Comparison of ENCODE assay signal across 8 cellular contexts in genomic region chr4:9703391-9703790, GRCh38.
A peak's percentile ranks its signal among the peaks of the same experiment; 100 is the strongest.
DNase-seq lines count a peak whose midpoint lies in the region; ATAC-seq, FAIRE-seq and TF ChIP-seq lines count a peak whose summit lies in the region.

No MANE protein-coding gene starts in this region.

- 25% methylated on average over 11 of the region's 11 CpGs for WGBS in hepatocyte (ENCODE audit: low lambda C conversion rate, missing lambda C conversion rate)

- H3K27me3 ChIP-seq in hepatocyte: no peaks in the 10 kb centered on the region

- no peaks in the 10 kb centered on the region for H3K9me3 ChIP-seq in hepatocyte (ENCODE audit: low read depth)

- no peaks in the 10 kb centered on the region for H3K79me2 ChIP-seq in hepatocyte

- no peaks in the 10 kb centered on the region for H3K36me3 ChIP-seq in hepatocyte (replicated peaks; ENCODE audit: insufficient read depth, low read depth)

- H3K4me3 ChIP-seq in hepatocyte: no peak overlapping the region

- TF ChIP-seq CTCF in hepatocyte (IDR thresholded peaks at IDR 0.05; ENCODE audit: poor library complexity): peak; percentile 64

- H3K27ac ChIP-seq in hepatocyte: no peak overlapping the region

- TF ChIP-seq EP300 in Ishikawa (IDR thresholded peaks at IDR 0.05; ENCODE audit: borderline replicate concordance): no peak

- no peaks in the 10 kb centered on the region for H4K20me1 ChIP-seq in hepatocyte (ENCODE audit: insufficient read depth, poor library complexity, severe bottlenecking)

- H2AFZ ChIP-seq in hepatocyte: no peak overlapping the region

- no peak overlapping the region for H3K4me2 ChIP-seq in hepatocyte

- FAIRE-seq in RCC 7860 (lab: Jason Lieb, UNC): no peak

- H3K9me2 ChIP-seq in hepatocyte (replicated peaks; ENCODE audit: insufficient read depth): no peaks in the 10 kb centered on the region

- no peaks in the 10 kb centered on the region for H3K4me1 ChIP-seq in hepatocyte (ENCODE audit: insufficient read depth)

- peak; percentile 74 for TF ChIP-seq RAD21 in Ishikawa (IDR thresholded peaks at IDR 0.05; ENCODE audit: low read depth)

- peak; percentile 39 for DNase-seq in DMS153 (lab: John Stamatoyannopoulos, UW)
- DNase-seq in RCC 7860 (ENCODE audit: low spot score): peak; percentile 21
- peak; percentile 9 to 49 (median 35) for DNase-seq in activated naive CD4-positive, alpha-beta T cell (lab: John Stamatoyannopoulos, UW)
- DNase-seq in hepatocyte (ENCODE audit: low spot score): peak; percentile 64
- DNase-seq in stimulated activated CD4-positive, alpha-beta T cell treated with anti-CD3 and anti-CD28 coated beads, Interleukin-15, amount 100 ng/mL, for 1 hour (ENCODE audit: low read depth in 1 of 2, low spot score in 1 of 2): peak; percentile 29 to 42

- no peak for ATAC-seq in HG02870 (IDR thresholded peaks at IDR 0.05; ENCODE audit: unreplicated experiment)
- no peak for ATAC-seq in GM19328 (IDR thresholded peaks at IDR 0.05; ENCODE audit: unreplicated experiment)

TF ChIP-seq in Ishikawa, 13 proteins besides CTCF, POLR2A, EP300 and RAD21:
- TF ChIP-seq ZBTB7A (IDR thresholded peaks at IDR 0.05; ENCODE audit: low read depth): no peak
- no peak for TF ChIP-seq EGR1 (IDR thresholded peaks at IDR 0.05)
- no peak for TF ChIP-seq YY1 (IDR thresholded peaks at IDR 0.05; ENCODE audit: low read depth)
- TF ChIP-seq, protein P1, sequence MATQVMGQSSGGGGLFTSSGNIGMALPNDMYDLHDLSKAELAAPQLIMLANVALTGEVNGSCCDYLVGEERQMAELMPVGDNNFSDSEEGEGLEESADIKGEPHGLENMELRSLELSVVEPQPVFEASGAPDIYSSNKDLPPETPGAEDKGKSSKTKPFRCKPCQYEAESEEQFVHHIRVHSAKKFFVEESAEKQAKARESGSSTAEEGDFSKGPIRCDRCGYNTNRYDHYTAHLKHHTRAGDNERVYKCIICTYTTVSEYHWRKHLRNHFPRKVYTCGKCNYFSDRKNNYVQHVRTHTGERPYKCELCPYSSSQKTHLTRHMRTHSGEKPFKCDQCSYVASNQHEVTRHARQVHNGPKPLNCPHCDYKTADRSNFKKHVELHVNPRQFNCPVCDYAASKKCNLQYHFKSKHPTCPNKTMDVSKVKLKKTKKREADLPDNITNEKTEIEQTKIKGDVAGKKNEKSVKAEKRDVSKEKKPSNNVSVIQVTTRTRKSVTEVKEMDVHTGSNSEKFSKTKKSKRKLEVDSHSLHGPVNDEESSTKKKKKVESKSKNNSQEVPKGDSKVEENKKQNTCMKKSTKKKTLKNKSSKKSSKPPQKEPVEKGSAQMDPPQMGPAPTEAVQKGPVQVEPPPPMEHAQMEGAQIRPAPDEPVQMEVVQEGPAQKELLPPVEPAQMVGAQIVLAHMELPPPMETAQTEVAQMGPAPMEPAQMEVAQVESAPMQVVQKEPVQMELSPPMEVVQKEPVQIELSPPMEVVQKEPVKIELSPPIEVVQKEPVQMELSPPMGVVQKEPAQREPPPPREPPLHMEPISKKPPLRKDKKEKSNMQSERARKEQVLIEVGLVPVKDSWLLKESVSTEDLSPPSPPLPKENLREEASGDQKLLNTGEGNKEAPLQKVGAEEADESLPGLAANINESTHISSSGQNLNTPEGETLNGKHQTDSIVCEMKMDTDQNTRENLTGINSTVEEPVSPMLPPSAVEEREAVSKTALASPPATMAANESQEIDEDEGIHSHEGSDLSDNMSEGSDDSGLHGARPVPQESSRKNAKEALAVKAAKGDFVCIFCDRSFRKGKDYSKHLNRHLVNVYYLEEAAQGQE (IDR thresholded peaks at IDR 0.05; ENCODE audit: low read depth): no peak
- TF ChIP-seq TEAD4 (IDR thresholded peaks at IDR 0.05): no peak
- TF ChIP-seq CREB1 (IDR thresholded peaks at IDR 0.05; ENCODE audit: low read depth): no peak
